Comparison of ENCODE assay signal across 8 cellular contexts in genomic region chr15:57377478-57377847, GRCh38. TPM values are rescaled to one million over a fixed set of nuclear protein-coding genes. Genes with fewer than 3 reads are reported as not detected.
DNase-seq lines count a peak whose midpoint lies in the region; ATAC-seq, FAIRE-seq and TF ChIP-seq lines count a peak whose summit lies in the region.

No MANE protein-coding gene starts in this region.

- H3K9me3 Mint-ChIP-seq in activated B cell treated with CpG ODN at 0.5 μM for 24 hours = no peaks in the 10 kb centered on the region

- DNase-seq in NCI-H1105 treated with DMSO at 0.1 percent for 48 hours (lab: John Stamatoyannopoulos, UW) = peak; percentile 27
- DNase-seq in NCI-H1105 (lab: John Stamatoyannopoulos, UW) = no peak
- no peak for DNase-seq in activated B cell treated with CpG ODN at 0.5 μM for 24 hours
- peak; percentile 21 for DNase-seq in small intestine
- DNase-seq in NCI-H2081 treated with DMSO at 0.1 percent for 48 hours (lab: John Stamatoyannopoulos, UW) = no peak
- no peak for DNase-seq in activated gamma-delta T cell treated with Interleukin-2 at 50 U/mL for 16 hours
- DNase-seq in GM10248 (ENCODE audit: extremely low spot score) = no peak

- intact Hi-C loops in activated B cell treated with CpG ODN at 0.5 μM for 24 hours (cut with micrococcal nuclease) = no loop called here

- ATAC-seq in activated B cell treated with CpG ODN at 0.5 μM for 24 hours (ENCODE audit: low read depth) = no peak

- WGBS in small intestine, 3 donors = 14 to 56% (median 36%) methylated on average over 4 of the region's 4 CpGs

- peaks cover 14% of the 10 kb centered on the region for H3K4me1 Mint-ChIP-seq in activated B cell treated with CpG ODN at 0.5 μM for 24 hours

- no peak overlapping the region for H3K9ac ChIP-seq in iPS-18a (ENCODE audit: low read length)

- peaks cover 26% of the 10 kb centered on the region for H3K27me3 ChIP-seq in iPS-18a (ENCODE audit: control insufficient read depth, insufficient read depth, low read length)
- peaks cover 0 to 2% of the 10 kb centered on the region in 2 donors for H3K27me3 ChIP-seq in small intestine (ENCODE audit: control insufficient read depth in 2 of 2, insufficient read depth in 2 of 2, low read length in 2 of 2)

- peaks cover 32% of the 10 kb centered on the region for H3K4me1 ChIP-seq in iPS-18a (ENCODE audit: control insufficient read depth, low read depth, low read length)
- no peaks in the 10 kb centered on the region for H3K4me1 ChIP-seq in small intestine (ENCODE audit: control insufficient read depth in 2 of 2, insufficient read depth in 1 of 2, low read depth in 1 of 2, low read length in 1 of 2)

- H3K9me3 ChIP-seq in iPS-18a (ENCODE audit: control insufficient read depth, low read depth, low read length) = no peaks in the 10 kb centered on the region
- H3K9me3 ChIP-seq in small intestine (ENCODE audit: control insufficient read depth, low read depth) = no peaks in the 10 kb centered on the region

- no peak for FAIRE-seq in small intestine (lab: Jason Lieb, UNC)

- H3K27me3 Mint-ChIP-seq in activated B cell treated with CpG ODN at 0.5 μM for 24 hours = peaks cover 55% of the 10 kb centered on the region

- H3K27ac Mint-ChIP-seq in activated B cell treated with CpG ODN at 0.5 μM for 24 hours = no peak overlapping the region

- H3K27ac ChIP-seq in iPS-18a (ENCODE audit: low read length) = no peak overlapping the region
- no peak overlapping the region for H3K27ac ChIP-seq in small intestine (ENCODE audit: low read depth in 1 of 2, low read length in 1 of 2)

- POLR2A ChIA-PET in activated B cell treated with CpG ODN at 0.5 μM for 24 hours (lab: Charles Lee) = no interaction called here
- POLR2A ChIA-PET in GM10248 (lab: Yijun Ruan, JAX) = no interaction called here

- H3K36me3 Mint-ChIP-seq in activated B cell treated with CpG ODN at 0.5 μM for 24 hours (ENCODE audit: low read depth) = no peaks in the 10 kb centered on the region

- CTCF ChIA-PET in activated B cell treated with CpG ODN at 0.5 μM for 24 hours (lab: Charles Lee) (no interaction called here), GM10248 (lab: Yijun Ruan, JAX) (interaction anchor here (1.0 kb wide), 1 partner anchor 19 kb away, joined by 3 read pairs; no protein-coding TSS in a partner anchor)

- peak overlapping the region; percentile 73 for H3K4me3 Mint-ChIP-seq in activated B cell treated with CpG ODN at 0.5 μM for 24 hours

- H3K36me3 ChIP-seq in iPS-18a (ENCODE audit: control insufficient read depth, low read depth, low read length) = no peaks in the 10 kb centered on the region
- no peaks in the 10 kb centered on the region for H3K36me3 ChIP-seq in small intestine (ENCODE audit: control insufficient read depth in 2 of 2, insufficient read depth in 2 of 2, low read length in 2 of 2)

- no peak for TF ChIP-seq CTCF in activated B cell treated with CpG ODN at 0.5 μM for 24 hours (IDR thresholded peaks at IDR 0.05)
- no peak for TF ChIP-seq CTCF in GM10248 (IDR thresholded peaks at IDR 0.05; ENCODE audit: control extremely low read depth, extremely low read depth, low read depth, missing control alignments)

- peak overlapping the region; percentile 69 for H3K4me3 ChIP-seq in iPS-18a (ENCODE audit: low read length)
- H3K4me3 ChIP-seq in small intestine (ENCODE audit: low read depth in 1 of 2, low read length in 2 of 2) = no peak overlapping the region

RNA-seq across cellular contexts. Expression of gene CGNL1, which starts 1.2 kb away (rescaled TPM):
- 0.11 and 0.15 TPM in 2 replicates for total RNA-seq in activated B cell treated with CpG ODN at 0.5 μM for 24 hours
- polyA plus RNA-seq in small intestine = 1 to 10 TPM in 2 of 3 donors, under 1 TPM in 1; 0.81 to 2.7 (median 1.1) TPM

Comparison
In these comparisons a context has a peak if more than half of its experiments do, and no peak if none do; other contexts are left out.
1. DNase-seq: peak in NCI-H1105 treated with DMSO at 0.1 percent for 48 hours (single experiment) and small intestine (single experiment); none in NCI-H1105 (single experiment), activated B cell treated with CpG ODN at 0.5 μM for 24 hours (single experiment), NCI-H2081 treated with DMSO at 0.1 percent for 48 hours (single experiment), activated gamma-delta T cell treated with Interleukin-2 at 50 U/mL for 16 hours (single experiment) and GM10248 (single experiment).